ENCODE assay signal across 17 cellular contexts in the genomic region with DNA sequence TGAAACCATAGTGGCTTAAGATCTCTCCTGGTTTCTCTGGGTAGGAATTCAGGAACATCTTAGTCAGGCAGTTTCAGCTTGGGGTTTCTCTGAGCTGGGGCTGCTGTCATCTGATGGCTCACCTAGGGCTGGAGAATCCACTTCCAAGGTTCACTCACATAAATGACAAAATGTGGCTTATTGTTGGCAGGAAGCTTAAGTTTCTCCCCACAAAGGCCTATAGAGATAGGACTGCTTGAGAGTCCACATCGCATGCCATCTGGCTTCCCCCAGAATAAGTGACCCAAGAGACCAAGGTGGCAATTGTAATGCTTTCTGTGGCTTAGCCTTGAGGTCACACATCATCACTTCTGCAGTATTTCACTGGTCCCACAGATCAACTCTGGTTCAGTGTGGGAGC.
"Had no signal": no experiment of that assay in that cellular context is flagged by ENCODE, and none has a peak within 500 bp of the region (broad histone marks: within the 10 kb centered on the region; RNA-seq: fewer than 3 reads in every experiment).

No MANE protein-coding gene starts in this region.

- H3K36me3 ChIP-seq: esophagus squamous epithelium, right atrium auricular region had no signal

- ATAC-seq: left lobe of liver, natural killer cell had no signal

- H3K4me3 ChIP-seq: esophagus squamous epithelium, right atrium auricular region had no signal

- H3K27me3 ChIP-seq: esophagus squamous epithelium, right atrium auricular region had no signal

- FAIRE-seq: endometrium, islet of Langerhans, small intestine had no signal

- H3K27ac ChIP-seq: right atrium auricular region had no signal

- DNase-seq: cortex of kidney; effector memory CD4-positive, alpha-beta T cell; esophagus squamous epithelium; foreskin fibroblast; head of caudate nucleus; hippocampal formation; kidney glomerular epithelial cell; natural killer cell; posterior cingulate gyrus; small intestine; stimulated activated CD4-positive, alpha-beta T cell treated with anti-CD3 and anti-CD28 coated beads, Interleukin-2, amount 100 ng/mL, for 48 hours; stimulated activated naive CD4-positive, alpha-beta T cell treated with Interleukin-2 at 50 U/mL for 16 hours; trophoblast cell had no signal
